Comparison of ENCODE assay signal across 14 cellular contexts in the genomic region with DNA sequence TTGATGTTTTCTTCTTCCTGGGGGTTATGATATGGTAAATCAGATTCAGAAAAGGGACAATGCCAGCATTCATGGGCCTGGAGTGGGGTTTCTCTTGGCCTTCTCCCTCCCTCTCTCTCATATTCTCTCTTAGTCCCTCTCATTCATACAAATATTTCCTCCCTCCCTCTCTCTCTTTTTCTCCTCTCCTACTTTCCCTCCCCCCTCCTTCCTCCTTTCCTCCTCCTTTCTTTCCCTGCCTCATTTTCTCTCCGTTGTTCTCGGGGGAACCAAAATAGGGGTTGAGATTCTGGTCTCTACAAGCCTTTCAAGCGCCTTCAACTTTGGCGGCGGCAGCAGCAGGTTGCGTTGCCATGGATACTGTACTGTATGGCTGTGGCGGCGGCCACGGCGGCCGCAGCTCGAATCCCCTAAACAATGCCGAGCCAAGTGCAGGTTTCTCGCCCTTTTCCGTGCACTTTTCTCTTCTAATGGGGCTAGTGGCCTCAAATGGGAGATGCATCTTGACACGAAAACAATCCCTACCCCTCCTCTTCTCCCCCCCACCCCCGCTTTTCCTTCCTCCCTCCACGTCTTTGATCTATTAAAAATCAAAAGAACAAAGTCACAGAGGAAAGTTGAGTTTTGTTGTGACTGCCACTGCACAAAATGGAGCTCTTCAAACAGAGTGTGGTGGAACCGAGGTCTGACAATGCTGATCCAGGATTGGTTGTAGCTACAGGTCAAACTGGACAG. TPM values are rescaled to one million over a fixed set of nuclear protein-coding genes. Genes with fewer than 3 reads are reported as not detected.
A peak's percentile ranks its signal among the peaks of the same experiment; 100 is the strongest.
DNase-seq lines count a peak whose midpoint lies in the region; ATAC-seq and TF ChIP-seq lines count a peak whose summit lies in the region.
"Had no signal": no experiment of that assay in that cellular context is flagged by ENCODE, and none has a peak within 500 bp of the region (broad histone marks: within the 10 kb centered on the region; RNA-seq: fewer than 3 reads in every experiment).

No MANE protein-coding gene starts in this region.

- H2AFZ ChIP-seq in H9 (ENCODE audit: low read length) = no peak overlapping the region

- H3K4me1 Mint-ChIP-seq in H9 (peaks cover 37 to 50% of the 10 kb centered on the region in 2 experiments), endodermal cell (peaks cover 28% of the 10 kb centered on the region)
- H3K4me1 Mint-ChIP-seq: activated CD4-positive, alpha-beta T cell treated with anti-CD3 and anti-CD28 coated beads, Interleukin-2, amount 10 ng/mL, durations not matched to agents 7 days and 5 days had no signal

- no peak overlapping the region; a peak in 1 of 7 replicates for H3K27ac Mint-ChIP-seq in H9
- no peak overlapping the region for H3K27ac Mint-ChIP-seq in endodermal cell
- H3K27ac Mint-ChIP-seq: activated CD4-positive, alpha-beta T cell treated with anti-CD3 and anti-CD28 coated beads, Interleukin-2, amount 10 ng/mL, durations not matched to agents 7 days and 5 days; activated naive CD8-positive, alpha-beta T cell had no signal

- no CpG with 5 or more reads among the region's 19 CpGs for WGBS in H9 (ENCODE audit: extremely low coverage, insufficient read length, low lambda C conversion rate)
- 1 to 4% methylated on average over 13 to 19 of the region's 19 CpGs for WGBS in endodermal cell (ENCODE audit: insufficient coverage in 1 of 2, insufficient read length in 1 of 2), 2 experiments

- no peak overlapping the region for H4K8ac ChIP-seq in H9 (replicated peaks; ENCODE audit: insufficient read length, low read depth, low read length)

- peaks cover 0 to 3% of the 10 kb centered on the region in 2 experiments; a peak in 1 of 5 replicates for H3K9me3 Mint-ChIP-seq in H9
- H3K9me3 Mint-ChIP-seq in endodermal cell = no peaks in the 10 kb centered on the region
- H3K9me3 Mint-ChIP-seq: activated CD4-positive, alpha-beta T cell treated with anti-CD3 and anti-CD28 coated beads, Interleukin-2, amount 10 ng/mL, durations not matched to agents 7 days and 5 days had no signal

- H3K27me3 ChIP-seq in H9 (ENCODE audit: insufficient read depth, low read length) (peaks cover 72% of the 10 kb centered on the region), endodermal cell (ENCODE audit: control insufficient read depth, insufficient read depth, low read length, poor library complexity, severe bottlenecking) (peaks cover 100% of the 10 kb centered on the region)

- H3K27me3 Mint-ChIP-seq in H9 (ENCODE audit: low read depth) (peaks cover 100% of the 10 kb centered on the region), endodermal cell (ENCODE audit: insufficient read depth) (peaks cover 99% of the 10 kb centered on the region)

- no peaks in the 10 kb centered on the region for H3K36me3 ChIP-seq in endodermal cell (ENCODE audit: control insufficient read depth, insufficient read depth, low read length)
- H3K36me3 ChIP-seq: stomach had no signal

- no peak overlapping the region for H3K56ac ChIP-seq in H9 (ENCODE audit: insufficient read length, low read depth, low read length)

- H2BK20ac ChIP-seq in H9 (ENCODE audit: low read depth, low read length, poor library complexity, severe bottlenecking) = no peak overlapping the region

- H2BK12ac ChIP-seq in H9 (ENCODE audit: insufficient read length, low read depth, low read length) = no peak overlapping the region

- peaks cover 10% of the 10 kb centered on the region for H3K23me2 ChIP-seq in H9 (ENCODE audit: insufficient read length, low read depth, low read length, poor library complexity, severe bottlenecking)

- no peaks in the 10 kb centered on the region for H3K79me1 ChIP-seq in H9 (ENCODE audit: insufficient read depth, low read depth, low read length, poor library complexity, severe bottlenecking)

- TF ChIP-seq CTCF in H9 (conservative IDR thresholded peaks at IDR 0.05) (no peak), endodermal cell (conservative IDR thresholded peaks at IDR 0.05) (no peak)

- no peaks in the 10 kb centered on the region for H3K79me2 ChIP-seq in H9 (ENCODE audit: insufficient read depth, low read length)

- no peak overlapping the region for H4K91ac ChIP-seq in H9 (ENCODE audit: insufficient read length, low read depth, low read length)

- no peak overlapping the region for H3K18ac ChIP-seq in H9 (ENCODE audit: insufficient read length, low read depth, low read length)

- H2AK5ac ChIP-seq in H9 (ENCODE audit: insufficient read length, low read length) = no peak overlapping the region

- H3K9me3 ChIP-seq in H9 (ENCODE audit: control insufficient read depth, low read depth, low read length) (no peaks in the 10 kb centered on the region), endodermal cell (ENCODE audit: control insufficient read depth, low read length) (no peaks in the 10 kb centered on the region)

- H3K4ac ChIP-seq in H9 (ENCODE audit: low read depth, low read length) = no peak overlapping the region

- H3K4me3 ChIP-seq in endodermal cell (ENCODE audit: low read length) = peak overlapping the region; percentile 38
- H3K4me3 ChIP-seq: stomach had no signal

- no peaks in the 10 kb centered on the region for H3K4me1 ChIP-seq in H9 (ENCODE audit: insufficient read depth, low read length)
- peaks cover 2% of the 10 kb centered on the region for H3K4me1 ChIP-seq in endodermal cell (ENCODE audit: control insufficient read depth, insufficient read depth, low read length)

- H2BK120ac ChIP-seq in H9 (ENCODE audit: low read depth, low read length, poor library complexity, severe bottlenecking) = no peak overlapping the region

- ATAC-seq in GM19035 (IDR thresholded peaks at IDR 0.05; ENCODE audit: unreplicated experiment) (no peak), HG02571 (IDR thresholded peaks at IDR 0.05; ENCODE audit: unreplicated experiment) (no peak)

- H3K36me3 Mint-ChIP-seq in H9 (ENCODE audit: insufficient read depth in 1 of 3, low read depth in 3 of 3) (no peaks in the 10 kb centered on the region), endodermal cell (ENCODE audit: low read depth) (no peaks in the 10 kb centered on the region)
- H3K36me3 Mint-ChIP-seq: activated naive CD8-positive, alpha-beta T cell had no signal

- H3K4me2 ChIP-seq in H9 (ENCODE audit: insufficient read depth, insufficient read length, low read length) = peak overlapping the region; percentile 20

- H3K27ac ChIP-seq in H9 (ENCODE audit: insufficient read length, low read depth, low read length) = no peak overlapping the region
- H3K27ac ChIP-seq in endodermal cell (ENCODE audit: low read depth, low read length) = peak overlapping the region; percentile 92
- H3K27ac ChIP-seq: stomach had no signal

- H2BK5ac ChIP-seq in H9 (ENCODE audit: insufficient read length, low read length) = no peak overlapping the region

- peak overlapping the region; percentile 15 to 45; a peak in 3 of 5 replicates for H3K4me3 Mint-ChIP-seq in H9
- H3K4me3 Mint-ChIP-seq in endodermal cell = no peak overlapping the region
- H3K4me3 Mint-ChIP-seq: activated CD4-positive, alpha-beta T cell treated with anti-CD3 and anti-CD28 coated beads, Interleukin-2, amount 10 ng/mL, durations not matched to agents 7 days and 5 days; activated naive CD8-positive, alpha-beta T cell had no signal

- no peak overlapping the region for H4K5ac ChIP-seq in H9 (ENCODE audit: insufficient read length, low read depth, low read length)

- H3K23ac ChIP-seq in H9 (ENCODE audit: insufficient read length, low read depth, low read length) = no peak overlapping the region

- DNase-seq in AG20443 (ENCODE audit: low spot score) (peak; percentile 35), H9 (peak; percentile 65), NCI-H748 (lab: John Stamatoyannopoulos, UW; ENCODE audit: unreplicated experiment) (peak; percentile 85), endodermal cell (peak; percentile 78), HuH-7 (ENCODE audit: low spot score) (no peak), CD1c-positive myeloid dendritic cell (ENCODE audit: extremely low spot score) (no peak)
- DNase-seq: NCI-H187, SHP77 treated with DMSO at 0.1 percent for 48 hours, stomach had no signal

- no peak overlapping the region for H3T11ph ChIP-seq in H9 (ENCODE audit: low read length)

- no peak overlapping the region for H2BK15ac ChIP-seq in H9 (ENCODE audit: low read depth, low read length)

- H4K20me1 ChIP-seq in H9 (ENCODE audit: control insufficient read depth, insufficient read depth, insufficient read length) = no peaks in the 10 kb centered on the region

- H3K9ac ChIP-seq in H9 (ENCODE audit: extremely low read depth, insufficient read length, low read length) (no peak overlapping the region), endodermal cell (ENCODE audit: extremely low read depth, low read length, poor library complexity, severe bottlenecking) (no peak overlapping the region)

- H3K14ac ChIP-seq in H9 (ENCODE audit: insufficient read depth, low read length) = no peak overlapping the region

RNA-seq across cellular contexts. Expression of a gene that starts 45.2 kb away (rescaled TPM):
- not detected in 2 replicates for total RNA-seq in H9 (2021)
- not detected for total RNA-seq in endodermal cell
- 25.3 TPM for polyA plus RNA-seq in endodermal cell (2013, experiment 1 of 2)
- polyA plus RNA-seq in endodermal cell (2013, experiment 2 of 2) = 26.4 TPM
- total RNA-seq: activated CD4-positive, alpha-beta T cell treated with anti-CD3 and anti-CD28 coated beads, Interleukin-2, amount 10 ng/mL, durations not matched to agents 7 days and 5 days; epithelial cell of proximal tubule; stomach had no signal
- polyA plus RNA-seq: stomach had no signal

RNA-seq across cellular contexts. Expression of a gene that starts 48.1 kb away (rescaled TPM):
- total RNA-seq in H9 (2021) (not detected in 2 replicates), endodermal cell (not detected)
- 178 TPM for polyA plus RNA-seq in endodermal cell (2013, experiment 1 of 2)
- polyA plus RNA-seq in endodermal cell (2013, experiment 2 of 2) = 163 TPM
- total RNA-seq: activated CD4-positive, alpha-beta T cell treated with anti-CD3 and anti-CD28 coated beads, Interleukin-2, amount 10 ng/mL, durations not matched to agents 7 days and 5 days; epithelial cell of proximal tubule; stomach had no signal

Comparison
In these comparisons a context has a peak if more than half of its experiments do, and no peak if none do; other contexts are left out.
1. DNase-seq: peak in AG20443 (single experiment), H9 (single experiment), NCI-H748 (single experiment) and endodermal cell (single experiment); none in HuH-7 (single experiment) and CD1c-positive myeloid dendritic cell (single experiment).